ENCODE assay signal across 22 cellular contexts in genomic region chr5:145960166-145960565, GRCh38. TPM values are rescaled to one million over a fixed set of nuclear protein-coding genes. Genes with fewer than 3 reads are reported as not detected.
DNase-seq lines count a peak whose midpoint lies in the region; ATAC-seq and TF ChIP-seq lines count a peak whose summit lies in the region.
"Had no signal": no experiment of that assay in that cellular context is flagged by ENCODE, and none has a peak within 500 bp of the region (broad histone marks: within the 10 kb centered on the region; RNA-seq: fewer than 3 reads in every experiment).

No MANE protein-coding gene starts in this region.

- no TSS peak for BruUV-seq in Caco-2 (replicated peaks; lab: Mats Ljungman, UMichigan)
- no TSS peak for BruUV-seq in mammary epithelial cell (replicated peaks; lab: Mats Ljungman, UMichigan)

- no peak for DNase-seq in Caco-2
- DNase-seq in mammary epithelial cell: no peak
- DNase-seq in NCI-H2081 (lab: John Stamatoyannopoulos, UW): no peak
- no peak for DNase-seq in posterior cingulate gyrus
- no peak for DNase-seq in NCI-H2107 (lab: John Stamatoyannopoulos, UW)
- DNase-seq: AML-193; DMS153; EL; HCEC 1CT; MV-4-11; NCI-H1417; NCI-H187 treated with DMSO at 0.1 percent for 48 hours; NCI-H2171; NCI-H446 treated with DMSO at 0.1 percent for 48 hours; NK-92 treated with Interleukin-12 subunit alpha and Interleukin-12 subunit beta, amount 100 ng/mL, for 24 hours; RPMI8226; SJCRH30 had no signal

- H3K27me3 Mint-ChIP-seq in Caco-2 (ENCODE audit: insufficient read depth, unreplicated experiment): no peaks in the 10 kb centered on the region
- H3K27me3 Mint-ChIP-seq in nephron (ENCODE audit: low read depth): no peaks in the 10 kb centered on the region

- POLR2A ChIA-PET in Caco-2 (lab: Charles Lee): no interaction called here

- no peak overlapping the region for H3K9ac ChIP-seq in KMS-11
- H3K9ac ChIP-seq in mammary epithelial cell (ENCODE audit: insufficient read depth, low read length): no peak overlapping the region

- ATAC-seq in GM19328 (IDR thresholded peaks at IDR 0.05; ENCODE audit: unreplicated experiment): no peak

- H3K27ac ChIP-seq in KMS-11 (no peak overlapping the region), mammary epithelial cell (ENCODE audit: insufficient read depth, low read depth, low read length) (peak overlapping the region; percentile 41)
- H3K27ac ChIP-seq: SJCRH30 had no signal

- H4K20me1 ChIP-seq in KMS-11 (ENCODE audit: insufficient read depth) (no peaks in the 10 kb centered on the region), mammary epithelial cell (ENCODE audit: insufficient read depth, low read length) (no peaks in the 10 kb centered on the region)

- no peaks in the 10 kb centered on the region for H3K9me3 ChIP-seq in Caco-2
- no peaks in the 10 kb centered on the region for H3K9me3 ChIP-seq in mammary epithelial cell (replicated peaks; ENCODE audit: insufficient read depth, low read length)
- H3K9me3 ChIP-seq: SJCRH30 had no signal

- H3K36me3 Mint-ChIP-seq in Caco-2 (ENCODE audit: insufficient read depth, unreplicated experiment): peaks cover 51% of the 10 kb centered on the region
- no peaks in the 10 kb centered on the region for H3K36me3 Mint-ChIP-seq in nephron (ENCODE audit: low read depth)
- H3K36me3 Mint-ChIP-seq: CD14-positive monocyte had no signal

- dilution Hi-C loops in mammary epithelial cell (cut with HindIII; ENCODE audit: low sequenced_read_pairs): no loop called here

- CTCF ChIA-PET in Caco-2 (lab: Charles Lee): interaction anchor here (1.3 kb wide), 1 partner anchor 23 kb away, joined by 3 read pairs; no protein-coding TSS in a partner anchor
- CTCF ChIA-PET in mammary epithelial cell (lab: Charles Lee; ENCODE audit: low non-redundant PET): no interaction called here

- intact Hi-C loops in Caco-2 (cut with micrococcal nuclease; ENCODE audit: unreplicated experiment): no loop called here
- intact Hi-C loops in mammary epithelial cell (cut with micrococcal nuclease): no loop called here
- intact Hi-C loops in posterior cingulate gyrus (cut with DNase I): no loop called here

- WGBS in mammary epithelial cell (ENCODE audit: low coverage, missing lambda C conversion rate): 0% methylated on average over 1 of the region's 1 CpG

- H3K27me3 ChIP-seq in Caco-2 (replicated peaks; ENCODE audit: control insufficient read depth, insufficient read depth, low read length): no peaks in the 10 kb centered on the region
- no peaks in the 10 kb centered on the region for H3K27me3 ChIP-seq in KMS-11 (ENCODE audit: insufficient read depth, low read depth)
- no peaks in the 10 kb centered on the region for H3K27me3 ChIP-seq in mammary epithelial cell (ENCODE audit: insufficient read depth, low read length)
- H3K27me3 ChIP-seq: SJCRH30 had no signal

- H2AFZ ChIP-seq in KMS-11 (ENCODE audit: low read depth): no peak overlapping the region
- H2AFZ ChIP-seq in mammary epithelial cell (ENCODE audit: low read depth, low read length): no peak overlapping the region

- H3K36me3 ChIP-seq in Caco-2 (ENCODE audit: control insufficient read depth, insufficient read depth, low read length): 0 out of 2 replicates have a peak, but pooled peaks cover 1% of the 10 kb centered on the region
- H3K36me3 ChIP-seq in KMS-11 (ENCODE audit: insufficient read depth): no peaks in the 10 kb centered on the region
- H3K36me3 ChIP-seq in mammary epithelial cell (ENCODE audit: insufficient read depth, low read length): peaks cover 2% of the 10 kb centered on the region
- H3K36me3 ChIP-seq: SJCRH30 had no signal

- H3K4me3 ChIP-seq in Caco-2 (ENCODE audit: low read depth, low read length): no peak overlapping the region
- H3K4me3 ChIP-seq in KMS-11 (IDR thresholded peaks at IDR 0.05; ENCODE audit: insufficient read depth, low read depth, low read length): no peak overlapping the region
- no peak overlapping the region for H3K4me3 ChIP-seq in mammary epithelial cell (replicated peaks in 1 of 3; ENCODE audit: insufficient read depth in 1 of 3, low read depth in 2 of 3, low read length in 3 of 3)
- H3K4me3 ChIP-seq: SJCRH30 had no signal

- TF ChIP-seq CTCF in Caco-2 (IDR thresholded peaks at IDR 0.05; ENCODE audit: insufficient read depth in 1 of 2, low read depth in 1 of 2, low read length in 1 of 2, severe bottlenecking in 1 of 2, unreplicated experiment in 1 of 2): no peak
- no peak for TF ChIP-seq CTCF in KMS-11 (conservative IDR thresholded peaks at IDR 0.05; ENCODE audit: low read depth, low read length)
- TF ChIP-seq CTCF in mammary epithelial cell (conservative IDR thresholded peaks at IDR 0.05 in 1 of 2, IDR thresholded peaks at IDR 0.05 in 1 of 2; ENCODE audit: extremely low read depth in 1 of 2, insufficient read depth in 1 of 2, low read depth in 1 of 2, low read length in 2 of 2): no peak
- no peak for TF ChIP-seq CTCF in nephron (IDR thresholded peaks at IDR 0.05; ENCODE audit: unreplicated experiment in 3 of 3)

- H3K4me2 ChIP-seq in KMS-11 (peak overlapping the region; percentile 22; the same call in 1 of the 2 replicates), mammary epithelial cell (ENCODE audit: insufficient read depth, low read depth, low read length) (no peak overlapping the region)

- H3K4me1 Mint-ChIP-seq in Caco-2 (ENCODE audit: low read depth, unreplicated experiment) (peaks cover 37% of the 10 kb centered on the region), nephron (peaks cover 12% of the 10 kb centered on the region)

- H3K4me1 ChIP-seq in Caco-2 (peaks cover 55% of the 10 kb centered on the region), KMS-11 (ENCODE audit: low read depth, poor library complexity, severe bottlenecking) (peaks cover 18% of the 10 kb centered on the region), mammary epithelial cell (ENCODE audit: insufficient read depth, low read length) (peaks cover 24% of the 10 kb centered on the region)
- H3K4me1 ChIP-seq: SJCRH30 had no signal

- H3K27ac Mint-ChIP-seq in Caco-2 (ENCODE audit: unreplicated experiment) (peak overlapping the region; percentile 46), nephron (peak overlapping the region; percentile 21 to 44 (median 38))
- H3K27ac Mint-ChIP-seq: CD14-positive monocyte had no signal

- H3K4me3 Mint-ChIP-seq in Caco-2 (ENCODE audit: unreplicated experiment) (no peak overlapping the region), nephron (no peak overlapping the region)

- in situ Hi-C loops in mammary epithelial cell (cut with MboI; ENCODE audit: low sequenced_read_pairs in 2 of 2): no loop called here

- H3K9me3 Mint-ChIP-seq in Caco-2 (ENCODE audit: unreplicated experiment) (no peaks in the 10 kb centered on the region), nephron (no peaks in the 10 kb centered on the region)

- H3K79me2 ChIP-seq in KMS-11 (ENCODE audit: insufficient read depth, low read depth) (no peaks in the 10 kb centered on the region), mammary epithelial cell (ENCODE audit: insufficient read depth, low read length) (peaks cover 74% of the 10 kb centered on the region)

RNA-seq across cellular contexts. Expression of gene SH3RF2, which starts 23.8 kb away (rescaled TPM):
- total RNA-seq in Caco-2 (2022): 49.4 and 55.0 TPM in 2 replicates
- 10 to 100 TPM; 57.3 to 76.1 TPM for total RNA-seq in mammary epithelial cell
- polyA plus RNA-seq in mammary epithelial cell: 27.3 TPM
- 44.5 TPM for polyA minus RNA-seq in mammary epithelial cell
- total RNA-seq: OCI-LY7, SJCRH30 had no signal
- polyA plus RNA-seq: CD14-positive monocyte had no signal
